Comparison of ENCODE assay signal across 16 cellular contexts in genomic region chr11:74671520-74672196, GRCh38. TPM values are rescaled to one million over a fixed set of nuclear protein-coding genes. Genes with fewer than 3 reads are reported as not detected.
DNase-seq lines count a peak whose midpoint lies in the region; ATAC-seq and TF ChIP-seq lines count a peak whose summit lies in the region.
"Had no signal": no experiment of that assay in that cellular context is flagged by ENCODE, and none has a peak within 500 bp of the region (broad histone marks: within the 10 kb centered on the region; RNA-seq: fewer than 3 reads in every experiment).

No MANE protein-coding gene starts in this region.

- ATAC-seq in activated CD8-positive, alpha-beta T cell treated with anti-CD3 and anti-CD28 coated beads, Interleukin-2, amount 10 ng/mL, durations not matched to agents 7 days and 5 days: no peak
- ATAC-seq in GM19351 (IDR thresholded peaks at IDR 0.05; ENCODE audit: unreplicated experiment) (no peak), GM18870 (IDR thresholded peaks at IDR 0.05; ENCODE audit: unreplicated experiment) (no peak)

- no peaks in the 10 kb centered on the region for H3K36me3 Mint-ChIP-seq in activated CD8-positive, alpha-beta T cell treated with anti-CD3 and anti-CD28 coated beads, Interleukin-2, amount 10 ng/mL, durations not matched to agents 7 days and 5 days (ENCODE audit: low read depth)

- POLR2A ChIA-PET in activated CD8-positive, alpha-beta T cell treated with anti-CD3 and anti-CD28 coated beads, Interleukin-2, amount 10 ng/mL, durations not matched to agents 7 days and 5 days (lab: Charles Lee): interaction anchor here (0.6 kb wide), 1 partner anchor 152 kb away, joined by 4 read pairs; no protein-coding TSS in a partner anchor

- H3K9ac ChIP-seq in fibroblast of lung (ENCODE audit: insufficient read depth, low read length): no peak overlapping the region

- H3K79me2 ChIP-seq in fibroblast of lung (ENCODE audit: control insufficient read depth, insufficient read depth, low read length): no peaks in the 10 kb centered on the region

- peak; percentile 44 for DNase-seq in GM04503 (ENCODE audit: low read depth)
- DNase-seq in RPMI7951 (ENCODE audit: low read depth): peak; percentile 85
- peak; percentile 27 to 59 for DNase-seq in fibroblast of lung (ENCODE audit: low read depth in 2 of 2)
- DNase-seq in stimulated activated CD8-positive, alpha-beta memory T cell treated with anti-CD3 and anti-CD28 coated beads, Interleukin-4, amount 100 ng/mL, for 48 hours: peak; percentile 5
- DNase-seq in activated CD8-positive, alpha-beta T cell treated with anti-CD3 and anti-CD28 coated beads, Interleukin-2, amount 10 ng/mL, durations not matched to agents 7 days and 5 days: no peak
- DNase-seq: activated CD4-positive, alpha-beta T cell treated with anti-CD3 and anti-CD28 coated beads, Interleukin-2, amount 10 ng/mL, durations not matched to agents 24 days and 14 days; midbrain; MM.1S; stimulated activated CD4-positive, alpha-beta T cell treated with anti-CD3 and anti-CD28 coated beads, Interleukin-4, amount 100 ng/mL, for 4 hours had no signal

- CTCF ChIA-PET in activated CD8-positive, alpha-beta T cell treated with anti-CD3 and anti-CD28 coated beads, Interleukin-2, amount 10 ng/mL, durations not matched to agents 7 days and 5 days (lab: Charles Lee): interaction anchor here (0.8 kb wide), 1 partner anchor 31 kb away, joined by 3 read pairs; no protein-coding TSS in a partner anchor

- H3K27me3 Mint-ChIP-seq in activated CD8-positive, alpha-beta T cell treated with anti-CD3 and anti-CD28 coated beads, Interleukin-2, amount 10 ng/mL, durations not matched to agents 7 days and 5 days (ENCODE audit: low read depth): no peaks in the 10 kb centered on the region
- H3K27me3 Mint-ChIP-seq: activated CD4-positive, alpha-beta T cell treated with anti-CD3 and anti-CD28 coated beads, Interleukin-2, amount 10 ng/mL, durations not matched to agents 24 days and 14 days; stimulated activated naive CD8-positive, alpha-beta T cell treated with anti-CD3 and anti-CD28 coated beads, Interleukin-15, Interleukin-2, amounts not matched to agents 100 ng/mL and 50 ng/mL, for 24 hours had no signal

- H3K9me3 Mint-ChIP-seq in activated CD8-positive, alpha-beta T cell treated with anti-CD3 and anti-CD28 coated beads, Interleukin-2, amount 10 ng/mL, durations not matched to agents 7 days and 5 days (ENCODE audit: insufficient read depth): no peaks in the 10 kb centered on the region
- H3K9me3 Mint-ChIP-seq: activated CD4-positive, alpha-beta T cell treated with anti-CD3 and anti-CD28 coated beads, Interleukin-2, amount 10 ng/mL, durations not matched to agents 24 days and 14 days; stimulated activated naive CD8-positive, alpha-beta T cell treated with anti-CD3 and anti-CD28 coated beads, Interleukin-15, Interleukin-2, amounts not matched to agents 100 ng/mL and 50 ng/mL, for 24 hours; T-helper 2 cell treated with Interferon-gamma antibody and Interleukin-4, amounts not matched to agents 5 μg/mL and 100 μg/mL, for 36 hours had no signal

- TF ChIP-seq CTCF in fibroblast of lung (conservative IDR thresholded peaks at IDR 0.05 in 1 of 2, IDR thresholded peaks at IDR 0.05 in 1 of 2; ENCODE audit: low read depth in 1 of 2, low read length in 2 of 2): no peak

- H3K27me3 ChIP-seq in fibroblast of lung (ENCODE audit: control insufficient read depth, insufficient read depth, low read length): no peaks in the 10 kb centered on the region
- H3K27me3 ChIP-seq: cardiac muscle cell had no signal

- H3K4me1 Mint-ChIP-seq in activated CD8-positive, alpha-beta T cell treated with anti-CD3 and anti-CD28 coated beads, Interleukin-2, amount 10 ng/mL, durations not matched to agents 7 days and 5 days (ENCODE audit: low read depth): no peaks in the 10 kb centered on the region
- H3K4me1 Mint-ChIP-seq: activated CD4-positive, alpha-beta T cell treated with anti-CD3 and anti-CD28 coated beads, Interleukin-2, amount 10 ng/mL, durations not matched to agents 24 days and 14 days had no signal

- no peak overlapping the region for H3K4me3 Mint-ChIP-seq in activated CD8-positive, alpha-beta T cell treated with anti-CD3 and anti-CD28 coated beads, Interleukin-2, amount 10 ng/mL, durations not matched to agents 7 days and 5 days
- H3K4me3 Mint-ChIP-seq: activated CD4-positive, alpha-beta T cell treated with anti-CD3 and anti-CD28 coated beads, Interleukin-2, amount 10 ng/mL, durations not matched to agents 24 days and 14 days; stimulated activated naive CD8-positive, alpha-beta T cell treated with anti-CD3 and anti-CD28 coated beads, Interleukin-15, Interleukin-2, amounts not matched to agents 100 ng/mL and 50 ng/mL, for 24 hours; T-helper 2 cell treated with Interferon-gamma antibody and Interleukin-4, amounts not matched to agents 5 μg/mL and 100 μg/mL, for 36 hours had no signal

- peak overlapping the region; percentile 86 for H3K27ac ChIP-seq in fibroblast of lung (ENCODE audit: insufficient read depth, low read length)
- H3K27ac ChIP-seq: cardiac muscle cell had no signal

- peaks cover 18% of the 10 kb centered on the region for H3K4me1 ChIP-seq in fibroblast of lung (ENCODE audit: control insufficient read depth, extremely low read depth, insufficient read depth, low read length)

- no peaks in the 10 kb centered on the region for H3K9me3 ChIP-seq in fibroblast of lung (ENCODE audit: control insufficient read depth, insufficient read depth, low read depth, low read length)

- H4K20me1 ChIP-seq in fibroblast of lung (ENCODE audit: control insufficient read depth, extremely low read depth, insufficient read depth, low read length): no peaks in the 10 kb centered on the region

- H3K27ac Mint-ChIP-seq in activated CD8-positive, alpha-beta T cell treated with anti-CD3 and anti-CD28 coated beads, Interleukin-2, amount 10 ng/mL, durations not matched to agents 7 days and 5 days: no peak overlapping the region
- H3K27ac Mint-ChIP-seq: activated CD4-positive, alpha-beta T cell treated with anti-CD3 and anti-CD28 coated beads, Interleukin-2, amount 10 ng/mL, durations not matched to agents 24 days and 14 days; stimulated activated naive CD8-positive, alpha-beta T cell treated with anti-CD3 and anti-CD28 coated beads, Interleukin-15, Interleukin-2, amounts not matched to agents 100 ng/mL and 50 ng/mL, for 24 hours; T-helper 2 cell treated with Interferon-gamma antibody and Interleukin-4, amounts not matched to agents 5 μg/mL and 100 μg/mL, for 36 hours had no signal

- H3K4me3 ChIP-seq in fibroblast of lung (replicated peaks in 1 of 4; ENCODE audit: control extremely low read depth in 1 of 4, insufficient read depth in 1 of 4, low read depth in 3 of 4, low read length in 4 of 4): no peak overlapping the region
- H3K4me3 ChIP-seq: cardiac muscle cell had no signal

- H3K36me3 ChIP-seq in fibroblast of lung (ENCODE audit: control insufficient read depth, insufficient read depth, low read length): no peaks in the 10 kb centered on the region
- H3K36me3 ChIP-seq: cardiac muscle cell had no signal

- H2AFZ ChIP-seq in fibroblast of lung (ENCODE audit: low read length): no peak overlapping the region

- no peak overlapping the region for H3K4me2 ChIP-seq in fibroblast of lung (ENCODE audit: extremely low read depth, insufficient read depth, low read length)

RNA-seq across cellular contexts. Expression of gene CHRDL2, which starts 59.6 kb away (rescaled TPM):
- not detected in 2 replicates for total RNA-seq in RPMI7951 (2014; rRNA removed; shearing (Covaris generic))
- not detected in 2 replicates for total RNA-seq in fibroblast of lung
- not detected in 2 replicates for polyA plus RNA-seq in fibroblast of lung
- 0.23 TPM in 1 of 2 replicates, not detected in the other for polyA plus RNA-seq in fibroblast of lung (2012)
- not detected in 2 replicates for polyA minus RNA-seq in fibroblast of lung (ENCODE audit: low replicate concordance)
- not detected for total RNA-seq in activated CD8-positive, alpha-beta T cell treated with anti-CD3 and anti-CD28 coated beads, Interleukin-2, amount 10 ng/mL, durations not matched to agents 7 days and 5 days
- total RNA-seq: activated CD4-positive, alpha-beta T cell treated with anti-CD3 and anti-CD28 coated beads, Interleukin-2, amount 10 ng/mL, durations not matched to agents 24 days and 14 days; cardiac muscle cell; epithelial cell of proximal tubule; OCI-LY7 had no signal
- polyA plus RNA-seq: cardiac muscle cell had no signal
